19 cellular contexts compared by ENCODE assay signal in the genomic region with DNA sequence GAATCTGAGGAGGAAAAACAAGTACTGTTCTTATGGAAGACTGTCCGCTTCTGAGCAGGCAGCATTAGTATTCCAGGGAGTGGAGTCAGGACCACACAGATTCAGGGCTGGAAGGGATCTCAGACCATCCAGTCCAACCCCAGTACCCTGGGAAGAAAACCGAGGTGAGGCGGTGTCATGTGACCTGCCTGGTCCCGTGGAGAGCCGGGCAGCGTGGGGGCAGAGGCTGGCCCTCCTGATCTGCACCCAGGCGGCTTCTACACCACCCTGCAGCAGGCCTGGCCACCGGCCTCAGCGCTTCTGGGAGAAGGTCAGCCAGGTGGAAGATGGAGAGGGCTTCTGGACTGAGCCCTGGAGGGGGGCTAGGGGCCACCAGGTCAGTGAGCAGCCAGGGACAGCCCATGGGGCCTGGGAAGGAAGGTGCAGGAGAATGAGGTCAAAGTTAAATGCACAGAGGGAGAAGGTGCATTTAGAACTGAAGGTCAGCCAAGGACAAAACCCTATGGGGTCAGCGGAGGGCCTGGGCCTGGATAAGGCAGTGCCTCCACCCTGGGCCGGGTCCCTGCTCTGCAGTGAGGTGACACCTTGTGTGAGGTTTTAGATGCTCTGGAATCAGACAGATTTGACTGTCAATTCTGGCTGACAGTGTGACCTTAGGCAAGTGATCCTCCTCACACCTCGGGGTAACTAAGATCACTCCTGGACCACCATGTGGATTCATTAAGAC. TPM values are rescaled to one million over a fixed set of nuclear protein-coding genes. Genes with fewer than 3 reads are reported as not detected.
DNase-seq lines count a peak whose midpoint lies in the region; ATAC-seq, FAIRE-seq and TF ChIP-seq lines count a peak whose summit lies in the region.
"Had no signal": no experiment of that assay in that cellular context is flagged by ENCODE, and none has a peak within 500 bp of the region (broad histone marks: within the 10 kb centered on the region; RNA-seq: fewer than 3 reads in every experiment).

No MANE protein-coding gene starts in this region.

- no peak for ATAC-seq in left colon
- ATAC-seq: effector memory CD8-positive, alpha-beta T cell; HepG2; left cardiac atrium had no signal

- peaks cover 22% of the 10 kb centered on the region for H3K4me1 Mint-ChIP-seq in CD14-positive monocyte

- no peak for TF ChIP-seq POLR2A in GM12891 (IDR thresholded peaks at IDR 0.05; ENCODE audit: low read depth, low read length)

- peaks cover 64 to 82% of the 10 kb centered on the region in 2 donors for H3K36me3 Mint-ChIP-seq in CD14-positive monocyte

- no peak for FAIRE-seq in GM12891 (lab: Jason Lieb, UNC)
- FAIRE-seq: HepG2, TTC549 had no signal

- peaks cover 0 to 1% (median 0%) of the 10 kb centered on the region in 3 donors for H3K27me3 Mint-ChIP-seq in CD14-positive monocyte (ENCODE audit: low read depth in 3 of 3)
- H3K27me3 Mint-ChIP-seq: effector memory CD8-positive, alpha-beta T cell had no signal

- no peak for TF ChIP-seq CTCF in CD14-positive monocyte (IDR thresholded peaks at IDR 0.05)

- DNase-seq in Ammon's horn (ENCODE audit: low spot score) (peak; percentile 72), amygdala (lab: John Stamatoyannopoulos, UW) (peak in 33 of 56 donors; percentile 14 to 71 (median 43)), head of caudate nucleus (peak in 27 of 42 donors; percentile 27 to 79 (median 52)), nucleus accumbens (lab: John Stamatoyannopoulos, UW) (peak in 36 of 56 donors; percentile 19 to 80 (median 46)), left colon (no peak), NCI-H2107 treated with DMSO at 0.1 percent for 48 hours (lab: John Stamatoyannopoulos, UW; ENCODE audit: unreplicated experiment) (no peak), CD14-positive monocyte (ENCODE audit: low spot score) (no peak), GM12891 (ENCODE audit: insufficient read length, low spot score) (no peak)
- DNase-seq: activated gamma-delta T cell; effector memory CD8-positive, alpha-beta T cell; esophagus squamous epithelium; HFFc6; left cardiac atrium; NCI-H1417; NCI-H510A; stimulated activated CD8-positive, alpha-beta memory T cell treated with anti-CD3 and anti-CD28 coated beads, Interleukin-4, amount 100 ng/mL, for 48 hours had no signal

- H3K9me3 Mint-ChIP-seq in CD14-positive monocyte = no peaks in the 10 kb centered on the region
- H3K9me3 Mint-ChIP-seq: effector memory CD8-positive, alpha-beta T cell; HFFc6; mesothelial cell of epicardium had no signal

- H3K27ac Mint-ChIP-seq in CD14-positive monocyte = peak overlapping the region in 1 of 7 donors; percentile 15
- H3K27ac Mint-ChIP-seq: HFFc6, mesothelial cell of epicardium had no signal

- no peak overlapping the region for H3K4me3 Mint-ChIP-seq in CD14-positive monocyte
- H3K4me3 Mint-ChIP-seq: effector memory CD8-positive, alpha-beta T cell; HFFc6; mesothelial cell of epicardium had no signal

- intact Hi-C loops in head of caudate nucleus (cut with DNase I) (no loop called here), left colon (cut with DNase I, micrococcal nuclease) (no loop called here), CD14-positive monocyte (cut with micrococcal nuclease) (no loop called here)

TF ChIP-seq in GM12891, 5 proteins besides CTCF, POLR2A, EP300 and RAD21:
- TF ChIP-seq POLR2AphosphoS5 (IDR thresholded peaks at IDR 0.05; ENCODE audit: low read depth, low read length) (no peak), TAF1 (IDR thresholded peaks at IDR 0.05; ENCODE audit: low read depth, low read length) (no peak), POU2F2 (IDR thresholded peaks at IDR 0.05; ENCODE audit: low read depth, low read length) (no peak), PAX5 (IDR thresholded peaks at IDR 0.05; ENCODE audit: insufficient read depth, low read length, severe bottlenecking) (no peak), SPI1 (IDR thresholded peaks at IDR 0.05; ENCODE audit: low read depth, low read length) (no peak)

RNA-seq across cellular contexts. Expression of a gene that starts 45.9 kb away (rescaled TPM):
- total RNA-seq in left colon = 10 to 100 TPM; 26.9 to 32.1 TPM
- 10 to 100 TPM; 20.7 to 31.1 TPM for polyA plus RNA-seq in CD14-positive monocyte
- 18.0 TPM for polyA plus RNA-seq in GM12891 (2012; ENCODE audit: low read depth, missing spikeins)

Comparison
In these comparisons a context has a peak if more than half of its experiments do, and no peak if none do; other contexts are left out.
1. DNase-seq: peak in Ammon's horn (single experiment), amygdala (33 of 56), head of caudate nucleus (27 of 42) and nucleus accumbens (36 of 56); none in left colon (0 of 2), NCI-H2107 treated with DMSO at 0.1 percent for 48 hours (single experiment), CD14-positive monocyte (single experiment) and GM12891 (single experiment).